In genomic region chr5:149932445-149933350, GRCh38 we compare ENCODE assay signal across 12 cellular contexts. TPM values are rescaled to one million over a fixed set of nuclear protein-coding genes. Genes with fewer than 3 reads are reported as not detected.
DNase-seq lines count a peak whose midpoint lies in the region; ATAC-seq and TF ChIP-seq lines count a peak whose summit lies in the region.
"Had no signal": no experiment of that assay in that cellular context is flagged by ENCODE, and none has a peak within 500 bp of the region (broad histone marks: within the 10 kb centered on the region; RNA-seq: fewer than 3 reads in every experiment).

No MANE protein-coding gene starts in this region.

- WGBS in tibial nerve, 2 donors, result 64 to 67% methylated on average over 25 of the region's 25 CpGs

- no peaks in the 10 kb centered on the region for H3K9me3 ChIP-seq in tibial nerve

- H3K27ac ChIP-seq in tibial nerve, result no peak overlapping the region

- H3K27me3 Mint-ChIP-seq in WTC11 (ENCODE audit: low read depth) (no peaks in the 10 kb centered on the region), type B pancreatic cell (peaks cover 10% of the 10 kb centered on the region)

- peak overlapping the region in 1 of 4 donors; percentile 11 for H3K4me3 ChIP-seq in tibial nerve

- H3K9me3 Mint-ChIP-seq in WTC11, result no peaks in the 10 kb centered on the region
- no peaks in the 10 kb centered on the region for H3K9me3 Mint-ChIP-seq in type B pancreatic cell

- H3K27me3 ChIP-seq in tibial nerve, result no peaks in the 10 kb centered on the region

- POLR2A ChIA-PET in WTC11 (lab: Charles Lee), result interaction anchor here (0.6 kb wide), 1 partner anchor 357 kb away, joined by 7 read pairs; no protein-coding TSS in a partner anchor

- no peaks in the 10 kb centered on the region for H3K4me1 Mint-ChIP-seq in WTC11
- peaks cover under 1% of the 10 kb centered on the region for H3K4me1 Mint-ChIP-seq in type B pancreatic cell (ENCODE audit: unreplicated experiment)
- H3K4me1 Mint-ChIP-seq: B cell had no signal

- TF ChIP-seq CTCF in WTC11 (IDR thresholded peaks at IDR 0.05), result no peak
- TF ChIP-seq CTCF in type B pancreatic cell (conservative IDR thresholded peaks at IDR 0.05), result peak; percentile 54
- peak in 1 of 5 experiments; percentile 28 for TF ChIP-seq CTCF in tibial nerve (IDR thresholded peaks at IDR 0.05)

- DNase-seq in Right ventricle myocardium superior, result no peak
- no peak for DNase-seq in Right ventricle myocardium inferior (ENCODE audit: missing footprints)
- DNase-seq in WTC11 (ENCODE audit: low spot score), result peak; percentile 49
- peak; percentile 58 for DNase-seq in iPS-NIHi7 (ENCODE audit: extremely low spot score)
- no peak for DNase-seq in type B pancreatic cell (ENCODE audit: extremely low spot score, unreplicated experiment)
- DNase-seq in mesenteric fat pad (ENCODE audit: low spot score), result no peak
- no peak for DNase-seq in left colon
- DNase-seq in tibial nerve (ENCODE audit: low spot score in 2 of 2), result no peak
- DNase-seq: activated CD4-positive, alpha-beta T cell treated with anti-CD3 and anti-CD28 coated beads, Interleukin-2, amount 50 U/mL, for 4 hours had no signal

- no peak for TF ChIP-seq POLR2A in tibial nerve (IDR thresholded peaks at IDR 0.05)

- no peak overlapping the region for H3K27ac Mint-ChIP-seq in WTC11
- no peak overlapping the region for H3K27ac Mint-ChIP-seq in type B pancreatic cell
- H3K27ac Mint-ChIP-seq: B cell had no signal

- H3K36me3 Mint-ChIP-seq in WTC11 (no peaks in the 10 kb centered on the region), type B pancreatic cell (no peaks in the 10 kb centered on the region)
- H3K36me3 Mint-ChIP-seq: brain had no signal

- CTCF ChIA-PET in WTC11 (lab: Charles Lee), result interaction anchor here (0.9 to 2.1 kb wide), 6 partner anchors 16 to 99 kb away, joined by 3 to 11 read pairs (median 6); partner anchors contain the start of gene SLC26A2

- TF ChIP-seq EP300 in tibial nerve (IDR thresholded peaks at IDR 0.05), result no peak

- H3K36me3 ChIP-seq in tibial nerve, result no peaks in the 10 kb centered on the region

- no peak overlapping the region for H3K4me3 Mint-ChIP-seq in WTC11
- H3K4me3 Mint-ChIP-seq in type B pancreatic cell, result no peak overlapping the region
- H3K4me3 Mint-ChIP-seq: B cell, brain had no signal

- intact Hi-C loops in Right ventricle myocardium superior (cut with DNase I), result no loop called here
- intact Hi-C loops in Right ventricle myocardium inferior (cut with DNase I), result no loop called here
- intact Hi-C loops in left colon (cut with DNase I, micrococcal nuclease), result no loop called here

- H3K4me1 ChIP-seq in tibial nerve, result peaks cover 0 to 12% (median 2%) of the 10 kb centered on the region in 4 donors

- ATAC-seq in Right ventricle myocardium superior (ENCODE audit: poor library complexity) (peak; percentile 48), Right ventricle myocardium inferior (no peak), WTC11 (peak; percentile 97), left colon (no peak)

TF ChIP-seq in WTC11, 78 proteins besides CTCF, POLR2A, EP300 and RAD21:
- TF ChIP-seq, protein P1, sequence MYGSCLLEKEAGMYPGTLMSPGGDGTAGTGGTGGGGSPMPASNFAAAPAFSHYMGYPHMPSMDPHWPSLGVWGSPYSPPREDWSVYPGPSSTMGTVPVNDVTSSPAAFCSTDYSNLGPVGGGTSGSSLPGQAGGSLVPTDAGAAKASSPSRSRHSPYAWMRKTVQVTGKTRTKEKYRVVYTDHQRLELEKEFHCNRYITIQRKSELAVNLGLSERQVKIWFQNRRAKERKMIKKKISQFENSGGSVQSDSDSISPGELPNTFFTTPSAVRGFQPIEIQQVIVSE (CRISPR knock-in tag; IDR thresholded peaks at IDR 0.05; ENCODE audit: borderline replicate concordance), result no peak
- TF ChIP-seq HMGA2 (CRISPR knock-in tag; IDR thresholded peaks at IDR 0.05) (no peak), SOX15 (CRISPR knock-in tag; IDR thresholded peaks at IDR 0.05) (no peak), AFF4 (CRISPR knock-in tag; IDR thresholded peaks at IDR 0.05; ENCODE audit: borderline replicate concordance) (no peak), JUN (CRISPR knock-in tag; IDR thresholded peaks at IDR 0.05) (no peak), ZNF232 (CRISPR knock-in tag; IDR thresholded peaks at IDR 0.05) (no peak), FOXK1 (CRISPR knock-in tag; IDR thresholded peaks at IDR 0.05) (no peak), MAX (CRISPR knock-in tag; IDR thresholded peaks at IDR 0.05) (no peak)

RNA-seq across cellular contexts. Expression of gene PDE6A, which starts 11.9 kb away (rescaled TPM):
- total RNA-seq in Right ventricle myocardium superior (0.08 TPM), Right ventricle myocardium inferior (0.05 TPM), WTC11 (2021) (not detected in 3 replicates), type B pancreatic cell (ENCODE audit: low replicate concordance) (not detected in 2 replicates), mesenteric fat pad (not detected), left colon (1 to 10 TPM; 4.2 to 4.7 TPM), tibial nerve (under 1 TPM in 1 of 4 donors, not detected in 3; 0.22 TPM)
- total RNA-seq: B cell, temporal lobe had no signal

RNA-seq across cellular contexts. Expression of gene SLC26A2, which starts 27.9 kb away (rescaled TPM):
- 2.9 TPM for total RNA-seq in Right ventricle myocardium superior
- total RNA-seq in Right ventricle myocardium inferior, result 4.3 TPM
- 10.8 to 11.1 TPM (median 11.1 TPM) in 3 replicates for total RNA-seq in WTC11 (2021)
- 7.8 and 17.4 TPM in 2 replicates for total RNA-seq in type B pancreatic cell (ENCODE audit: low replicate concordance)
- 13.1 TPM for total RNA-seq in mesenteric fat pad
- 1,000 to 10,000 TPM in 1 of 2 donors, 100 to 1,000 TPM in 1; 940 to 1,067 TPM for total RNA-seq in left colon
- total RNA-seq in tibial nerve, result 10 to 100 TPM; 10.2 to 17.9 (median 12.4) TPM

Comparison
In these comparisons a context has a peak if more than half of its experiments do, and no peak if none do; other contexts are left out.
1. ATAC-seq: peak in Right ventricle myocardium superior (single experiment) and WTC11 (single experiment); none in Right ventricle myocardium inferior (single experiment) and left colon (single experiment).
2. DNase-seq: peak in WTC11 (single experiment) and iPS-NIHi7 (single experiment); none in Right ventricle myocardium superior (single experiment), Right ventricle myocardium inferior (single experiment), type B pancreatic cell (single experiment), mesenteric fat pad (single experiment), left colon (0 of 2) and tibial nerve (0 of 2).
3. RNA of gene SLC26A2, which starts 27.9 kb away (total RNA-seq): 940 to 1,067 TPM in left colon; 7.8 to 17.4 TPM in type B pancreatic cell, 10.2 to 17.9 TPM in tibial nerve, 13.1 TPM in mesenteric fat pad (single experiment), 10.8 to 11.1 TPM in WTC11, 4.3 TPM in Right ventricle myocardium inferior (single experiment) and 2.9 TPM in Right ventricle myocardium superior (single experiment); every median in the first group is over 10 times any median in the second.